8 cellular contexts compared by ENCODE assay signal in the genomic region with DNA sequence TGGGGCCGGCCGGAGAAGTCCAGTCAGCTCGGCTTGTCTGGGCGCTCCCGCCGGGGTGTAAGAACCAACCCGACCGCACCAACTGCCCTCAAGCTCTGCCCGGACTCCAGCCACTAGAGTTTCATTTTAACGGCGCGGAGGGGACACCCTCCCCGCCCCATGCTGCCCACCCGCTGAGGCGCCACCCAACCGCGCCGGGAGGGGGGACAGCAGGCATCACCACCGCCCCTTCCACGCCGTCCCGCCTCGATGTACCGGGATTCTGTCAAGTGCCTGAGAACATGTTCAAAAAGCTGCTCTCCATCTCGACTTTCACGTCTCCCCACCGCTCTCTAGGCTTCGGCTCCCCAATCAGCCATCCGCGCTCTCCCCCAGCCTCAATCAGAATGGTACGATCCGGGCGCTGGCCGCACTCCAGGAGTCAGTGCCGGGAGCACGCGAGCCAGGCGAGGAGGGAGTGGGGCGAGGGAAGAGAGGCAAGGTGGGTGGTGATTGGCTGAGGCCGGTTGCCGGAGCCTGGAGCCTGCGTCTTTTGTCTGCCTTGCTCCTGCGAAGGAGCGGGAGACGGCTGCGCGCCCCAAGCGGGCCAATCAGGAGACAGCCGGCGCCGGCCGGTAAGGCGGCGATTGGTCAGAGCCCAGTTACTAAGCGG. TPM values are rescaled to one million over a fixed set of nuclear protein-coding genes. Genes with fewer than 3 reads are reported as not detected.
DNase-seq lines count a peak whose midpoint lies in the region; ATAC-seq, FAIRE-seq and TF ChIP-seq lines count a peak whose summit lies in the region.

PIK3R3 (minus strand) TSS at position 101 of the 652 bp plus-strand sequence. CDS start 677 bp downstream, outside the sequence.

- 0% methylated on average over 50 to 55 of the region's 55 CpGs for WGBS in pancreas, 2 donors

- TF ChIP-seq CTCF in GM10266 (IDR thresholded peaks at IDR 0.05; ENCODE audit: control insufficient read depth, insufficient read depth, low read depth, missing control alignments) (no peak), SU-DHL-6 (IDR thresholded peaks at IDR 0.05; ENCODE audit: insufficient read depth, low read length, poor library complexity, severe bottlenecking) (no peak), pancreas (IDR thresholded peaks at IDR 0.05) (no peak), tibial artery (IDR thresholded peaks at IDR 0.05) (peak in 1 of 2 experiments; percentile 15)

- no peaks in the 10 kb centered on the region; the same call in 1 of the 2 replicates for H3K79me2 ChIP-seq in SU-DHL-6 (ENCODE audit: insufficient read depth, low read length)

- H3K9me2 ChIP-seq in SU-DHL-6 (replicated peaks; ENCODE audit: insufficient read depth, low read length), result no peaks in the 10 kb centered on the region

- H3K36me3 ChIP-seq in SU-DHL-6 (ENCODE audit: low read length) (no peaks in the 10 kb centered on the region), adipocyte (ENCODE audit: control insufficient read depth, insufficient read depth, low read length, severe bottlenecking) (no peaks in the 10 kb centered on the region), pancreas (no peaks in the 10 kb centered on the region), tibial artery (no peaks in the 10 kb centered on the region)

- 0 out of 2 replicates have a peak, but pooled peaks cover 4% of the 10 kb centered on the region for H4K20me1 ChIP-seq in SU-DHL-6 (ENCODE audit: low read depth, low read length)

- peak; percentile 86 for ATAC-seq in HG02623 (IDR thresholded peaks at IDR 0.05; ENCODE audit: unreplicated experiment)
- ATAC-seq in Right ventricle myocardium superior (ENCODE audit: poor library complexity), result peak; percentile 98
- ATAC-seq in pancreas, result peak; percentile 96 to 99 (median 98)

- H3K9me3 ChIP-seq in SU-DHL-6 (ENCODE audit: insufficient read depth, low read length), result no peaks in the 10 kb centered on the region
- H3K9me3 ChIP-seq in adipocyte (ENCODE audit: control insufficient read depth, low read length), result no peaks in the 10 kb centered on the region
- no peaks in the 10 kb centered on the region for H3K9me3 ChIP-seq in pancreas
- no peaks in the 10 kb centered on the region for H3K9me3 ChIP-seq in tibial artery

- DNase-seq in GM10266 (ENCODE audit: extremely low spot score) (peak; percentile 93), NCI-H1105 (lab: John Stamatoyannopoulos, UW) (peak; percentile 99), adipocyte (ENCODE audit: low read depth) (peak; percentile 100), Right ventricle myocardium superior (peak; percentile 98), pancreas (peak; percentile 97 to 99 (median 98)), tibial artery (peak; percentile 97 to 99)

- H2AFZ ChIP-seq in SU-DHL-6 (ENCODE audit: low read depth, low read length, severe bottlenecking), result peak within 1 kb of the TSS; percentile 88

- peaks cover 20% of the 10 kb centered on the region; the same call in 1 of the 2 replicates for H3F3A ChIP-seq in SU-DHL-6 (ENCODE audit: insufficient read depth)

- H3K27me3 ChIP-seq in SU-DHL-6 (ENCODE audit: low read length), result no peaks in the 10 kb centered on the region
- no peaks in the 10 kb centered on the region for H3K27me3 ChIP-seq in adipocyte (replicated peaks; ENCODE audit: control insufficient read depth, insufficient read depth, low read length)
- peaks cover 0 to 28% (median 8%) of the 10 kb centered on the region in 4 donors for H3K27me3 ChIP-seq in pancreas
- no peaks in the 10 kb centered on the region for H3K27me3 ChIP-seq in tibial artery

- H3K4me1 ChIP-seq in adipocyte (ENCODE audit: control insufficient read depth, insufficient read depth, low read length), result peaks cover 42% of the 10 kb centered on the region
- H3K4me1 ChIP-seq in pancreas, result peaks cover 0 to 9% (median 5%) of the 10 kb centered on the region in 3 donors
- peaks cover 0 to 37% (median 16%) of the 10 kb centered on the region in 4 donors for H3K4me1 ChIP-seq in tibial artery

- H3K27ac ChIP-seq in SU-DHL-6 (ENCODE audit: low read depth, low read length) (peak within 1 kb of the TSS; percentile 77), pancreas (peak within 1 kb of the TSS; percentile 80 to 94 (median 86)), tibial artery (peak within 1 kb of the TSS; percentile 91 to 93)

- H3K4me2 ChIP-seq in SU-DHL-6 (ENCODE audit: low read depth, low read length, poor library complexity, severe bottlenecking), result peak within 1 kb of the TSS; percentile 99

- intact Hi-C loops in Right ventricle myocardium superior (cut with DNase I) (loop anchor here (5.0 kb wide), 1 partner anchor 40 kb away; no protein-coding TSS in a partner anchor), pancreas (cut with DNase I) (no loop called here), tibial artery (cut with DNase I; ENCODE audit: low total_unique reads) (loop anchor here (2.0 kb wide), 1 partner anchor 42 kb away; the partner anchor contains the start of gene TSPAN1)

- H3K4me3 ChIP-seq in SU-DHL-6 (ENCODE audit: insufficient read depth, low read length, poor library complexity, severe bottlenecking) (peak within 1 kb of the TSS; percentile 99), adipocyte (ENCODE audit: low read length) (peak within 1 kb of the TSS; percentile 96), pancreas (peak within 1 kb of the TSS; percentile 53 to 61 (median 56)), tibial artery (peak within 1 kb of the TSS; percentile 68 to 70)

- H3K9ac ChIP-seq in SU-DHL-6 (ENCODE audit: low read length) (peak within 1 kb of the TSS; percentile 85), adipocyte (ENCODE audit: low read length) (peak within 1 kb of the TSS; percentile 98)

- peak; percentile 94 for FAIRE-seq in pancreas (lab: Jason Lieb, UNC)

RNA-seq across cellular contexts. Expression of gene PIK3R3, which starts in this region (rescaled TPM):
- total RNA-seq in Right ventricle myocardium superior, result 26.9 TPM
- total RNA-seq in pancreas, result 1 to 10 TPM; 1.2 to 4.9 (median 4.1) TPM
- 1 to 10 TPM; 1.7 to 4.5 TPM for polyA plus RNA-seq in pancreas

Comparison
In these comparisons a context has a peak if more than half of its experiments do, and no peak if none do; other contexts are left out.
1. Peak in every context shown above with its lines: DNase-seq, ATAC-seq, H3K4me3 ChIP-seq and H3K27ac ChIP-seq.
2. intact Hi-C loops: an anchor here in Right ventricle myocardium superior (5.0 kb wide) and tibial artery (2.0 kb wide); none called in pancreas.